Comparison of ENCODE assay signal across 13 cellular contexts in the genomic region with DNA sequence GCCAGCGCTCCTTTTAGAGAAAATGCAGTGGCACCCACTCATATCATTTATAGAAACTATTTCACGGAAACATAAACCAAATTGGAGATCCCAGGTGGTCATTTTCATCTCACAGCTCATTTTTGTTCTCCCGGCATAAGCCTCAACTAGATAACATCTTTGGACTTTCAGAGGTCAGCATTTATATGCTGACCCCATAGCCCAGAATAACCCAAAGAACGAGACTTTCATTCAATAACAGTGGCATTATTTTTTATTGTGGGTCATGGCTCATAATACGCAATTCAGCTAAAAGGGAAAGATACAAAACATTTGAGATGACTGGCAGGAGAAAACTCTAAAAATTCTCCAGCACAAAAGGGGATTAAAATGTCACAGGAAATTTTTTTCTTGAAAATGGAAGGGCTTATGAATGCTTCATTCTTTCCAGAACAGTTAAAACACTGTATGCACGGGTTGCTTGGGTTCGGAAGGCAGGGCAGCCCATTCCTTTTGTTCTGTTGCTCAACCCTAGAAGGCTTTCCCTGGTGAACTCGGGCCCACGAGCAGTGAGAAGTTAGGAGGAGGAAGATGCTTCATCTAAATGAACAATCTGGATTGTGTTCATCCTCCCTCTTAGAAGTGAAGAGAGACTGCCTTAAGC. TPM values are rescaled to one million over a fixed set of nuclear protein-coding genes. Genes with fewer than 3 reads are reported as not detected.
DNase-seq lines count a peak whose midpoint lies in the region; ATAC-seq and TF ChIP-seq lines count a peak whose summit lies in the region.
"Had no signal": no experiment of that assay in that cellular context is flagged by ENCODE, and none has a peak within 500 bp of the region (broad histone marks: within the 10 kb centered on the region; RNA-seq: fewer than 3 reads in every experiment).

No MANE protein-coding gene starts in this region.

- WGBS in lung, 2 donors, result 79 to 85% methylated on average over 9 of the region's 9 CpGs
- 75 to 82% (median 80%) methylated on average over 9 of the region's 9 CpGs for WGBS in spleen, 5 donors

- peak overlapping the region; percentile 52 for H3K27ac ChIP-seq in PC-3 (ENCODE audit: low read length)
- H3K27ac ChIP-seq in colonic mucosa, result peak overlapping the region; percentile 59
- H3K27ac ChIP-seq in lung (ENCODE audit: low read depth in 1 of 2, low read length in 1 of 2), result peak overlapping the region; percentile 57 to 72
- H3K27ac ChIP-seq in spleen, result peak overlapping the region in 5 of 8 donors; percentile 3 to 59 (median 27)
- H3K27ac ChIP-seq: BLaER1, pancreas had no signal

- CTCF ChIA-PET in PC-3 (lab: Charles Lee), result interaction anchor here (0.5 kb wide), 1 partner anchor 237 kb away, joined by 3 read pairs; no protein-coding TSS in a partner anchor

- intact Hi-C loops in PC-3 (cut with micrococcal nuclease), result no loop called here
- intact Hi-C loops in colonic mucosa (cut with DNase I), result no loop called here
- intact Hi-C loops in spleen (cut with DNase I; ENCODE audit: low total_unique reads), result no loop called here

- H2AFZ ChIP-seq in PC-3 (ENCODE audit: low read length), result no peak overlapping the region

- H3K79me2 ChIP-seq in PC-3 (ENCODE audit: low read length), result peaks cover 93% of the 10 kb centered on the region

- no peaks in the 10 kb centered on the region for H3F3A ChIP-seq in PC-3 (ENCODE audit: low read length, unreplicated experiment)

- TF ChIP-seq CTCF in PC-3 (conservative IDR thresholded peaks at IDR 0.05; ENCODE audit: low read depth, low read length), result no peak
- TF ChIP-seq CTCF in colonic mucosa (IDR thresholded peaks at IDR 0.05), result no peak
- TF ChIP-seq CTCF in lung (IDR thresholded peaks at IDR 0.05; ENCODE audit: control extremely low read depth, extremely low read depth), result no peak
- no peak for TF ChIP-seq CTCF in spleen (IDR thresholded peaks at IDR 0.05 in 8 of 11, conservative IDR thresholded peaks at IDR 0.05 in 3 of 11)

- H3K4me1 ChIP-seq in PC-3 (ENCODE audit: insufficient read depth, low read length) (peaks cover 53% of the 10 kb centered on the region), colonic mucosa (no peaks in the 10 kb centered on the region), lung (ENCODE audit: control insufficient read depth in 2 of 2, insufficient read depth in 2 of 2, low read length in 2 of 2) (peaks cover 22 to 68% of the 10 kb centered on the region in 2 donors), spleen (peaks cover 0 to 22% (median 5%) of the 10 kb centered on the region in 6 donors)
- H3K4me1 ChIP-seq: BLaER1 had no signal

- no peak overlapping the region for H3K4me3 ChIP-seq in PC-3 (ENCODE audit: low read length)
- H3K4me3 ChIP-seq in colonic mucosa, result no peak overlapping the region
- no peak overlapping the region for H3K4me3 ChIP-seq in lung
- no peak overlapping the region for H3K4me3 ChIP-seq in spleen
- H3K4me3 ChIP-seq: BLaER1, pancreas had no signal

- no peaks in the 10 kb centered on the region for H3K36me3 ChIP-seq in PC-3 (ENCODE audit: low read depth, low read length)
- H3K36me3 ChIP-seq in colonic mucosa, result no peaks in the 10 kb centered on the region
- peaks cover 0 to 1% of the 10 kb centered on the region in 2 donors for H3K36me3 ChIP-seq in lung (ENCODE audit: control insufficient read depth in 2 of 2, insufficient read depth in 2 of 2, low read length in 2 of 2)
- H3K36me3 ChIP-seq in spleen, result no peaks in the 10 kb centered on the region
- H3K36me3 ChIP-seq: BLaER1, pancreas had no signal

- H3K9me2 ChIP-seq in PC-3 (replicated peaks; ENCODE audit: low read length), result no peaks in the 10 kb centered on the region

- H3K27me3 ChIP-seq in PC-3 (ENCODE audit: low read length), result no peaks in the 10 kb centered on the region
- H3K27me3 ChIP-seq in colonic mucosa, result no peaks in the 10 kb centered on the region
- H3K27me3 ChIP-seq in lung (ENCODE audit: control insufficient read depth, insufficient read depth), result no peaks in the 10 kb centered on the region
- H3K27me3 ChIP-seq in spleen (replicated peaks in 1 of 7), result no peaks in the 10 kb centered on the region
- H3K27me3 ChIP-seq: BLaER1, pancreas had no signal

- no TSS peak for BruUV-seq in PC-3 (replicated peaks; lab: Mats Ljungman, UMichigan)

- ATAC-seq in PC-3, result no peak
- no peak for ATAC-seq in lung (ENCODE audit: insufficient read depth, low FRiP score)

- POLR2A ChIA-PET in PC-3 (lab: Charles Lee; ENCODE audit: unreplicated experiment), result no interaction called here

- TF ChIP-seq POLR2A in spleen (IDR thresholded peaks at IDR 0.05), result no peak

- peak overlapping the region; percentile 38 for H3K4me2 ChIP-seq in PC-3 (ENCODE audit: low read length)
- H3K4me2 ChIP-seq: BLaER1 had no signal

- DNase-seq in PC-3, result no peak
- DNase-seq in colonic mucosa, result no peak
- no peak for DNase-seq in lung (ENCODE audit: low spot score)
- DNase-seq in spleen, result no peak
- DNase-seq in NCI-H2171 treated with DMSO at 0.1 percent for 48 hours (lab: John Stamatoyannopoulos, UW), result no peak
- DNase-seq in NK-92 (lab: John Stamatoyannopoulos, UW; ENCODE audit: unreplicated experiment), result no peak
- DNase-seq in epidermal melanocyte (ENCODE audit: insufficient read length, low spot score), result no peak
- DNase-seq in NCI-H524 (lab: John Stamatoyannopoulos, UW), result no peak
- DNase-seq: activated naive CD4-positive, alpha-beta T cell treated with anti-CD3 and anti-CD28 coated beads, Interleukin-2, amount 50 U/mL, for 16 hours; NCI-H446 treated with DMSO at 0.1 percent for 48 hours; pancreas; RPMI8226 had no signal

- H3K9me3 ChIP-seq in PC-3 (ENCODE audit: low read length) (no peaks in the 10 kb centered on the region), colonic mucosa (no peaks in the 10 kb centered on the region), lung (ENCODE audit: control insufficient read depth in 2 of 2, insufficient read depth in 1 of 2, low read length in 1 of 2) (no peaks in the 10 kb centered on the region), spleen (no peaks in the 10 kb centered on the region)
- H3K9me3 ChIP-seq: BLaER1, pancreas had no signal

- H3K9ac ChIP-seq in PC-3 (ENCODE audit: low read length), result no peak overlapping the region
- no peak overlapping the region for H3K9ac ChIP-seq in colonic mucosa (ENCODE audit: low read depth in 2 of 2, low read length in 2 of 2)
- H3K9ac ChIP-seq: BLaER1 had no signal

- H4K20me1 ChIP-seq in PC-3 (ENCODE audit: low read length), result no peaks in the 10 kb centered on the region
- H4K20me1 ChIP-seq: BLaER1 had no signal

RNA-seq across cellular contexts. Expression of gene STARD13, which starts 24.0 kb away (rescaled TPM):
- total RNA-seq in PC-3 (2014; rRNA removed) (24.3 and 26.6 TPM in 2 replicates), colonic mucosa (10 to 100 TPM; 21.3 to 30.2 TPM), lung (10 to 100 TPM; 49.5 to 91.6 TPM), spleen (10 to 100 TPM; 19.2 to 58.1 (median 37.4) TPM)
- polyA plus RNA-seq in lung (1 to 10 TPM; 7.9 to 9.8 TPM), spleen (1 to 10 TPM; 1.4 to 5.2 (median 2.1) TPM)
